8 cellular contexts compared by ENCODE assay signal in the genomic region with DNA sequence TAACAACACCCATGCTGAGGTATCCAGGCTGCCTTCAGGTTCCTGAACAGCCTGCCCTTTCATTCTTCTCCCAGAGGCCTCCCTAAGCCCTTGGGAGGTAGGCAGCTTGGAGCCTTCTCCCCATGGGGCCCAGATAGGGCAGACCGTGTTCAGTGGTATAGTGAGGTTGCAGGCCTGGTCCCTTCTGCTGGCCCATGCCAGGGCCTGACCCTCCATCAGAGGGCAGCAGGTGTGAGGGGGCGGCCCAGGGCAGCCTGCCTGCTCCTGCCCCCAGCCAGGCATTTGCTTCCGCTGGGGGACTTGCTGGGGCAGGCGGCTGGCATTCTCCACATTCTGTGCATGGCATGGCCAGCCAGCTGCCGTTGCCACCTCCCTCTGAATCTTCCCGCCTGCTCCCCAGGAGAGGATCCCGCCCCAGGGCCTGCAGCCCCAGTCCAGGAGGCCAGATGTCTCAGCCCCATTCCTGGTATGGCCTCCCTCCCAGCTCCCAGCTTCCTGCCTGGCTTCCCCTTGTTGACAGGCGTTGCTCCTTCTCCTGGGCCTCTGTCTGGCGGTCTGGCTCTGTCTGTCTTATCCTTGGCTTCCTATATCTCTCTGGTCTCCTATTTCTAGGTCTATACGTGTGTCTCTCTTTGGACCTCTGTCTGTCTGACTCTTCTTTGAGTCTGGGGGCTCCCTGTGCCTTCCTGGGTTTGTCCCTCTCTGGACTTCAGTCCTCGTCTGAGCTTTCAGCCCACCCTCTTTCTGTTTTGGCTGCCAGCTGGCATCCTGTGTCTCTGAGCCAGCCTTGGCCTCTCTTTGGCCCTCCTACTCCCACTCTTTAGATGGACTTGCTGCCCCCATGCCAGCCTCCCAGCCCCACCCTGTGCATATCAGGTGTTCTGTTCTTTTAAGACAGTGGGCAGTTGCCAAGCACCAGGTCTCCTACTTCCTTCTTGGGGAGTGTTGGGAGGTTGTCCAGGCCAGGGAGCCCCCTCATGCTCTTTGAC. TPM values are rescaled to one million over a fixed set of nuclear protein-coding genes. Genes with fewer than 3 reads are reported as not detected.
A peak's percentile ranks its signal among the peaks of the same experiment; 100 is the strongest.
DNase-seq lines count a peak whose midpoint lies in the region; ATAC-seq and TF ChIP-seq lines count a peak whose summit lies in the region.

No MANE protein-coding gene starts in this region.

- CTCF ChIA-PET in activated CD4-positive, alpha-beta memory T cell treated with anti-CD3 and anti-CD28 coated beads, Interleukin-2, amount 10 ng/mL, durations not matched to agents 7 days and 5 days (lab: Charles Lee) = interaction anchor here (0.7 to 3.4 kb wide), 12 partner anchors 8 to 168 kb away, joined by 3 to 64 read pairs (median 11); a partner anchor contains a TSS

- peaks cover 53% of the 10 kb centered on the region for H3K4me1 Mint-ChIP-seq in activated CD4-positive, alpha-beta memory T cell treated with anti-CD3 and anti-CD28 coated beads, Interleukin-2, amount 10 ng/mL, durations not matched to agents 7 days and 5 days

- H3K27me3 ChIP-seq in right atrium auricular region = no peaks in the 10 kb centered on the region

- H3K36me3 Mint-ChIP-seq in activated CD4-positive, alpha-beta memory T cell treated with anti-CD3 and anti-CD28 coated beads, Interleukin-2, amount 10 ng/mL, durations not matched to agents 7 days and 5 days (ENCODE audit: low read depth) = peaks cover 38% of the 10 kb centered on the region

- no peak for ATAC-seq in HG03095 (IDR thresholded peaks at IDR 0.05; ENCODE audit: unreplicated experiment)

- POLR2A ChIA-PET in activated CD4-positive, alpha-beta memory T cell treated with anti-CD3 and anti-CD28 coated beads, Interleukin-2, amount 10 ng/mL, durations not matched to agents 7 days and 5 days (lab: Charles Lee) = interaction anchor here (1.0 to 10.0 kb wide), 12 partner anchors 8 to 93 kb away, joined by 3 to 106 read pairs (median 5); a partner anchor contains a TSS

- DNase-seq in DMS153 (lab: John Stamatoyannopoulos, UW) (peak; percentile 23), DMS153 treated with DMSO at 0.1 percent for 48 hours (lab: John Stamatoyannopoulos, UW; ENCODE audit: unreplicated experiment) (no peak), right atrium auricular region (ENCODE audit: low spot score) (no peak), substantia nigra (lab: John Stamatoyannopoulos, UW) (peak in 1 of 49 donors; percentile 16), RKO (ENCODE audit: low spot score) (no peak), kidney tubule cell (ENCODE audit: low spot score) (no peak)
- DNase-seq in activated CD4-positive, alpha-beta memory T cell treated with anti-CD3 and anti-CD28 coated beads, Interleukin-2, amount 10 ng/mL, durations not matched to agents 7 days and 5 days = no peak

- peak overlapping the region; percentile 84 for H3K27ac Mint-ChIP-seq in activated CD4-positive, alpha-beta memory T cell treated with anti-CD3 and anti-CD28 coated beads, Interleukin-2, amount 10 ng/mL, durations not matched to agents 7 days and 5 days

- H3K4me1 ChIP-seq in right atrium auricular region = peaks cover 0 to 81% of the 10 kb centered on the region in 2 donors

- no peak for TF ChIP-seq CTCF in right atrium auricular region (IDR thresholded peaks at IDR 0.05)

- no peak overlapping the region for H3K4me3 Mint-ChIP-seq in activated CD4-positive, alpha-beta memory T cell treated with anti-CD3 and anti-CD28 coated beads, Interleukin-2, amount 10 ng/mL, durations not matched to agents 7 days and 5 days

- peaks cover 22% of the 10 kb centered on the region for H3K36me3 ChIP-seq in right atrium auricular region

- H3K4me3 ChIP-seq in right atrium auricular region = no peak overlapping the region

- no peaks in the 10 kb centered on the region for H3K9me3 Mint-ChIP-seq in activated CD4-positive, alpha-beta memory T cell treated with anti-CD3 and anti-CD28 coated beads, Interleukin-2, amount 10 ng/mL, durations not matched to agents 7 days and 5 days

- H3K9me3 ChIP-seq in right atrium auricular region = no peaks in the 10 kb centered on the region

- H3K27me3 Mint-ChIP-seq in activated CD4-positive, alpha-beta memory T cell treated with anti-CD3 and anti-CD28 coated beads, Interleukin-2, amount 10 ng/mL, durations not matched to agents 7 days and 5 days = no peaks in the 10 kb centered on the region

- H3K27ac ChIP-seq in right atrium auricular region (peak overlapping the region; percentile 97 to 99), substantia nigra (ENCODE audit: low read depth, low read length, poor library complexity, severe bottlenecking) (peak overlapping the region; percentile 98)

RNA-seq across cellular contexts. Expression of a gene that starts 9.1 kb away (rescaled TPM):
- 10 to 100 TPM; 86.5 to 88.8 TPM for total RNA-seq in activated CD4-positive, alpha-beta memory T cell treated with anti-CD3 and anti-CD28 coated beads, Interleukin-2, amount 10 ng/mL, durations not matched to agents 7 days and 5 days
- 10 to 100 TPM; 27.4 to 53.5 TPM for total RNA-seq in right atrium auricular region

RNA-seq across cellular contexts. Expression of a gene that starts 23.2 kb away (rescaled TPM):
- total RNA-seq in activated CD4-positive, alpha-beta memory T cell treated with anti-CD3 and anti-CD28 coated beads, Interleukin-2, amount 10 ng/mL, durations not matched to agents 7 days and 5 days = 10 to 100 TPM; 46.9 to 52.6 TPM
- 10 to 100 TPM; 26.8 to 34.9 TPM for total RNA-seq in right atrium auricular region

RNA-seq across cellular contexts. Expression of a gene that starts 23.8 kb away (rescaled TPM):
- total RNA-seq in activated CD4-positive, alpha-beta memory T cell treated with anti-CD3 and anti-CD28 coated beads, Interleukin-2, amount 10 ng/mL, durations not matched to agents 7 days and 5 days = under 1 TPM; 0.45 to 0.91 TPM
- total RNA-seq in right atrium auricular region = under 1 TPM in 1 of 2 donors, not detected in 1; 0.59 TPM

RNA-seq across cellular contexts. Expression of a gene that starts 24.3 kb away (rescaled TPM):
- 10 to 100 TPM; 30.6 to 32.7 TPM for total RNA-seq in activated CD4-positive, alpha-beta memory T cell treated with anti-CD3 and anti-CD28 coated beads, Interleukin-2, amount 10 ng/mL, durations not matched to agents 7 days and 5 days
- total RNA-seq in right atrium auricular region = 1 to 10 TPM; 2.2 to 8.2 TPM

RNA-seq across cellular contexts. Expression of a gene that starts 35.0 kb away (rescaled TPM):
- total RNA-seq in activated CD4-positive, alpha-beta memory T cell treated with anti-CD3 and anti-CD28 coated beads, Interleukin-2, amount 10 ng/mL, durations not matched to agents 7 days and 5 days = under 1 TPM in 1 of 2 experiments, not detected in 1; 0.23 TPM
- under 1 TPM in 1 of 2 donors, not detected in 1; 0.94 TPM for total RNA-seq in right atrium auricular region
